21 cellular contexts compared by ENCODE assay signal in genomic region chr2:95700554-95700953, GRCh38.
DNase-seq lines count a peak whose midpoint lies in the region; ATAC-seq, FAIRE-seq and TF ChIP-seq lines count a peak whose summit lies in the region.
"Had no signal": no experiment of that assay in that cellular context is flagged by ENCODE, and none has a peak within 500 bp of the region (broad histone marks: within the 10 kb centered on the region; RNA-seq: fewer than 3 reads in every experiment).

No MANE protein-coding gene starts in this region.

- no peaks in the 10 kb centered on the region for H3K9me3 ChIP-seq in GM12878 (replicated peaks; ENCODE audit: control insufficient read depth, insufficient read depth, low read length)
- H3K9me3 ChIP-seq in mucosa of descending colon: no peaks in the 10 kb centered on the region
- H3K9me3 ChIP-seq: esophagus squamous epithelium, spleen, thoracic aorta had no signal

- in situ Hi-C loops in GM12878 (cut with MboI): no loop called here

- no peak overlapping the region for H3K4me2 ChIP-seq in GM12878 (ENCODE audit: control insufficient read depth, insufficient read depth)

- TF ChIP-seq CTCF in CD14-positive monocyte (IDR thresholded peaks at IDR 0.05): no peak
- no peak for TF ChIP-seq CTCF in GM12878 (IDR thresholded peaks at IDR 0.05 in 2 of 3, conservative IDR thresholded peaks at IDR 0.05 in 1 of 3; ENCODE audit: control insufficient read depth in 2 of 3, extremely low read depth in 1 of 3, insufficient read depth in 1 of 3, low read depth in 3 of 3, low read length in 3 of 3)
- TF ChIP-seq CTCF in mucosa of descending colon (IDR thresholded peaks at IDR 0.05): no peak

- H3K27me3 Mint-ChIP-seq in CD14-positive monocyte (ENCODE audit: low read depth in 3 of 3): peaks cover 3 to 13% (median 5%) of the 10 kb centered on the region in 3 donors
- peaks cover 7 to 12% (median 11%) of the 10 kb centered on the region in 3 donors for H3K27me3 Mint-ChIP-seq in immature natural killer cell (ENCODE audit: low read depth in 3 of 3)

- H3K36me3 ChIP-seq in GM12878 (ENCODE audit: control insufficient read depth in 2 of 2, insufficient read depth in 2 of 2, low read length in 1 of 2) (no peaks in the 10 kb centered on the region), mucosa of descending colon (ENCODE audit: low read depth) (no peaks in the 10 kb centered on the region)
- H3K36me3 ChIP-seq: esophagus squamous epithelium, spleen, thoracic aorta had no signal

- H3K4me3 Mint-ChIP-seq in CD14-positive monocyte (no peak overlapping the region), immature natural killer cell (no peak overlapping the region)
- H3K4me3 Mint-ChIP-seq: CD4-positive, CD25-positive, alpha-beta regulatory T cell; naive thymus-derived CD8-positive, alpha-beta T cell had no signal

- H3K36me3 Mint-ChIP-seq in CD14-positive monocyte: no peaks in the 10 kb centered on the region
- H3K36me3 Mint-ChIP-seq in immature natural killer cell: no peaks in the 10 kb centered on the region
- H3K36me3 Mint-ChIP-seq: CD4-positive, CD25-positive, alpha-beta regulatory T cell; naive thymus-derived CD8-positive, alpha-beta T cell had no signal

- H3K4me1 ChIP-seq in GM12878 (ENCODE audit: control insufficient read depth, insufficient read depth, low read length) (no peaks in the 10 kb centered on the region), mucosa of descending colon (ENCODE audit: low read depth) (no peaks in the 10 kb centered on the region)
- H3K4me1 ChIP-seq: esophagus squamous epithelium, spleen had no signal

- H3K9me3 Mint-ChIP-seq in CD14-positive monocyte: peaks cover 0 to 1% (median 0%) of the 10 kb centered on the region in 7 donors
- H3K9me3 Mint-ChIP-seq in immature natural killer cell: no peaks in the 10 kb centered on the region
- H3K9me3 Mint-ChIP-seq: CD4-positive, CD25-positive, alpha-beta regulatory T cell; naive thymus-derived CD8-positive, alpha-beta T cell had no signal

- peak overlapping the region in 1 of 7 donors; percentile 57 for H3K27ac Mint-ChIP-seq in CD14-positive monocyte
- H3K27ac Mint-ChIP-seq in immature natural killer cell: no peak overlapping the region
- H3K27ac Mint-ChIP-seq: CD4-positive, CD25-positive, alpha-beta regulatory T cell; naive thymus-derived CD8-positive, alpha-beta T cell had no signal

- H3K4me1 Mint-ChIP-seq in CD14-positive monocyte: peaks cover 5% of the 10 kb centered on the region
- H3K4me1 Mint-ChIP-seq in immature natural killer cell: no peaks in the 10 kb centered on the region
- H3K4me1 Mint-ChIP-seq: CD4-positive, CD25-positive, alpha-beta regulatory T cell; naive thymus-derived CD8-positive, alpha-beta T cell had no signal

- no peak for TF ChIP-seq EP300 in GM12878 (IDR thresholded peaks at IDR 0.05; ENCODE audit: borderline replicate concordance in 1 of 2, control insufficient read depth in 1 of 2, low read depth in 2 of 2, low read length in 2 of 2)

- SMC1A ChIA-PET in GM12878 (lab: Charles Lee; ENCODE audit: uncharacterized antibody, unreplicated experiment): no interaction called here

- H3K79me2 ChIP-seq in GM12878 (ENCODE audit: control insufficient read depth, insufficient read depth, low read length): no peaks in the 10 kb centered on the region

- H3K27ac ChIP-seq in GM12878 (ENCODE audit: control insufficient read depth, insufficient read depth): no peak overlapping the region
- H3K27ac ChIP-seq: esophagus squamous epithelium, spleen, thoracic aorta had no signal

- POLR2A ChIA-PET in GM12878 (lab: Charles Lee): no interaction called here

- intact Hi-C loops in CD14-positive monocyte (cut with micrococcal nuclease): no loop called here
- intact Hi-C loops in GM12878 (cut with micrococcal nuclease; ENCODE audit: unreplicated experiment): no loop called here
- intact Hi-C loops in mucosa of descending colon (cut with DNase I, micrococcal nuclease): no loop called here

- no TSS peak for BruUV-seq in GM12878 (replicated peaks; lab: Mats Ljungman, UMichigan)

- peaks cover 0 to 1% of the 10 kb centered on the region in 2 experiments; a peak in 2 of 4 replicates for H3K27me3 ChIP-seq in GM12878 (replicated peaks in 1 of 2; ENCODE audit: control insufficient read depth in 2 of 2, insufficient read depth in 2 of 2, low read length in 1 of 2)

- WGBS in GM12878 (ENCODE audit: insufficient coverage, insufficient replicate concordance, low lambda C conversion rate, missing lambda C conversion rate): 7% methylated on average over 4 of the region's 4 CpGs

- CTCF ChIA-PET in GM12878 (lab: Yijun Ruan, JAX): no interaction called here

- no peaks in the 10 kb centered on the region for H4K20me1 ChIP-seq in GM12878 (ENCODE audit: control insufficient read depth, insufficient read depth)

- peak; percentile 53 for DNase-seq in CD14-positive monocyte (ENCODE audit: low spot score)
- DNase-seq in NAMALWA (ENCODE audit: low spot score): peak; percentile 1
- no peak for DNase-seq in GM12878 (ENCODE audit: low read depth, low spot score)
- DNase-seq in mucosa of descending colon: peak in 1 of 3 donors; percentile 8
- DNase-seq in immature natural killer cell: no peak
- no peak for DNase-seq in stimulated activated CD4-positive, alpha-beta T cell treated with anti-CD3 and anti-CD28 coated beads, Interleukin-12 subunit alpha, Interleukin-12 subunit beta, amount 100 ng/mL, for 4 hours
- DNase-seq: activated CD4-positive, alpha-beta T cell treated with anti-CD3 and anti-CD28 coated beads, Interleukin-2, amount 50 U/mL, for 1 hour; activated CD8-positive, alpha-beta memory T cell treated with anti-CD3 and anti-CD28 coated beads, Interleukin-2, amount 50 U/mL, for 48 hours; CD4-positive, CD25-positive, alpha-beta regulatory T cell; central memory CD4-positive, alpha-beta T cell; esophagus squamous epithelium; glutamatergic neuron; naive thymus-derived CD8-positive, alpha-beta T cell; NCI-H2081; NCI-H524 treated with DMSO at 0.1 percent for 48 hours; spleen had no signal

- TF ChIP-seq POLR2A in GM12878 (IDR thresholded peaks at IDR 0.05; ENCODE audit: low read depth, low read length): no peak

- H3K4me3 ChIP-seq in GM12878: no peak overlapping the region
- H3K4me3 ChIP-seq in mucosa of descending colon: no peak overlapping the region
- H3K4me3 ChIP-seq: esophagus squamous epithelium, spleen, thoracic aorta had no signal

- RAD21 ChIA-PET in GM12878 (lab: Charles Lee; ENCODE audit: unreplicated experiment): no interaction called here

- no peak for FAIRE-seq in GM12878 (lab: Jason Lieb, UNC)
- FAIRE-seq: H1, RCC 7860 had no signal

- peak; percentile 35 for ATAC-seq in GM12878
- peak; percentile 46 for ATAC-seq in mucosa of descending colon
- ATAC-seq in GM21619 (IDR thresholded peaks at IDR 0.05; ENCODE audit: unreplicated experiment): no peak
- no peak for ATAC-seq in GM19467 (IDR thresholded peaks at IDR 0.05; ENCODE audit: unreplicated experiment)
- ATAC-seq: naive thymus-derived CD8-positive, alpha-beta T cell had no signal

- TF ChIP-seq RAD21 in GM12878 (IDR thresholded peaks at IDR 0.05; ENCODE audit: insufficient read depth, low read depth, low read length): no peak

- H2AFZ ChIP-seq in GM12878 (ENCODE audit: control insufficient read depth, low read depth, low read length): no peak overlapping the region

- H3K9ac ChIP-seq in GM12878 (ENCODE audit: control insufficient read depth, insufficient read depth, low read length): no peak overlapping the region

TF ChIP-seq in GM12878, 131 proteins besides CTCF, POLR2A, EP300 and RAD21 (continues in another document):
- TF ChIP-seq ESRRA (IDR thresholded peaks at IDR 0.05; ENCODE audit: low read length) (no peak), RELB (IDR thresholded peaks at IDR 0.05; ENCODE audit: low read depth) (no peak), TARDBP (IDR thresholded peaks at IDR 0.05; ENCODE audit: borderline replicate concordance) (no peak), GATAD2B (conservative IDR thresholded peaks at IDR 0.05; ENCODE audit: low read depth) (no peak), YY1 (IDR thresholded peaks at IDR 0.05; ENCODE audit: low read depth, low read length) (no peak), ZNF24 (IDR thresholded peaks at IDR 0.05) (no peak), CHD4 (IDR thresholded peaks at IDR 0.05) (no peak), SMC3 (IDR thresholded peaks at IDR 0.05; ENCODE audit: borderline replicate concordance, low read length) (no peak), RBBP5 (conservative IDR thresholded peaks at IDR 0.05) (no peak), POLR2AphosphoS5 (IDR thresholded peaks at IDR 0.05; ENCODE audit: low read length) (no peak), MEF2B (IDR thresholded peaks at IDR 0.05; ENCODE audit: partially characterized antibody, poor library complexity, severe bottlenecking) (no peak), NR2C1 (IDR thresholded peaks at IDR 0.05) (no peak), RFX5 (IDR thresholded peaks at IDR 0.05; ENCODE audit: low read depth, low read length) (no peak), ZNF217 (IDR thresholded peaks at IDR 0.05) (no peak), EZH2 (IDR thresholded peaks at IDR 0.05; ENCODE audit: borderline replicate concordance, control insufficient read depth, low read depth, low read length) (no peak)

Comparison
In these comparisons a context has a peak if more than half of its experiments do, and no peak if none do; other contexts are left out.
1. DNase-seq: peak in CD14-positive monocyte (single experiment) and NAMALWA (single experiment); none in GM12878 (single experiment), immature natural killer cell (0 of 3) and stimulated activated CD4-positive, alpha-beta T cell treated with anti-CD3 and anti-CD28 coated beads, Interleukin-12 subunit alpha, Interleukin-12 subunit beta, amount 100 ng/mL, for 4 hours (single experiment).
2. ATAC-seq: peak in GM12878 (single experiment) and mucosa of descending colon (single experiment); none in GM21619 (single experiment) and GM19467 (single experiment).